In genomic region chr19:12712056-12712455, GRCh38 we compare ENCODE assay signal across 10 cellular contexts. TPM values are rescaled to one million over a fixed set of nuclear protein-coding genes. Genes with fewer than 3 reads are reported as not detected.
DNase-seq lines count a peak whose midpoint lies in the region; ATAC-seq and TF ChIP-seq lines count a peak whose summit lies in the region.
"Not testable (repeated sequence)": the region's sequence is repeated elsewhere in the genome, so short reads cannot be mapped to it uniquely, and the experiment has no call there.
"Had no signal": no experiment of that assay in that cellular context is flagged by ENCODE, and none has a peak within 500 bp of the region (broad histone marks: within the 10 kb centered on the region; RNA-seq: fewer than 3 reads in every experiment).

No MANE protein-coding gene starts in this region.

- H2BK20ac ChIP-seq in H9 (ENCODE audit: low read depth, low read length, poor library complexity, severe bottlenecking), result not testable (repeated sequence)

- H3K27ac Mint-ChIP-seq in H9; WTC11; brain; osteocyte (ENCODE audit: unreplicated experiment); type B pancreatic cell: not testable (repeated sequence)

- not testable (repeated sequence) for H2BK120ac ChIP-seq in H9 (ENCODE audit: low read depth, low read length, poor library complexity, severe bottlenecking)

- H3K4ac ChIP-seq in H9 (ENCODE audit: low read depth, low read length), result not testable (repeated sequence)

- DNase-seq in H9; cardiac muscle cell (ENCODE audit: low read depth in 1 of 2, low spot score in 1 of 2); osteocyte (ENCODE audit: extremely low spot score, unreplicated experiment); type B pancreatic cell (ENCODE audit: extremely low spot score, unreplicated experiment): not testable (repeated sequence)
- DNase-seq in WTC11 (ENCODE audit: low spot score), result peak; percentile 62

- H3K79me1 ChIP-seq in H9 (ENCODE audit: insufficient read depth, low read depth, low read length, poor library complexity, severe bottlenecking), result not testable (repeated sequence)

- H2AK5ac ChIP-seq in H9 (ENCODE audit: insufficient read length, low read length), result not testable (repeated sequence)

- not testable (repeated sequence) for H3K9me3 ChIP-seq in H9 (ENCODE audit: control insufficient read depth, low read depth, low read length); cardiac muscle cell (ENCODE audit: low read depth)

- not testable (repeated sequence) for H3K4me1 ChIP-seq in H9 (ENCODE audit: insufficient read depth, low read length); cardiac muscle cell (ENCODE audit: low read depth)

- H3K79me2 ChIP-seq in H9 (ENCODE audit: insufficient read depth, low read length), result not testable (repeated sequence)

- H2BK5ac ChIP-seq in H9 (ENCODE audit: insufficient read length, low read length), result not testable (repeated sequence)

- H3K14ac ChIP-seq in H9 (ENCODE audit: insufficient read depth, low read length), result not testable (repeated sequence)

- H2BK15ac ChIP-seq in H9 (ENCODE audit: low read depth, low read length), result not testable (repeated sequence)

- H3K4me3 Mint-ChIP-seq in H9; WTC11; brain; osteocyte (ENCODE audit: unreplicated experiment); type B pancreatic cell: not testable (repeated sequence)

- not testable (repeated sequence) for H4K91ac ChIP-seq in H9 (ENCODE audit: insufficient read length, low read depth, low read length)

- peaks cover 53 to 86% (median 85%) of the 10 kb centered on the region in 3 experiments; a peak in 6 of 7 replicates for H3K36me3 Mint-ChIP-seq in H9 (ENCODE audit: insufficient read depth in 1 of 3, low read depth in 3 of 3)
- H3K36me3 Mint-ChIP-seq in WTC11, result peaks cover 60% of the 10 kb centered on the region
- peaks cover 74% of the 10 kb centered on the region for H3K36me3 Mint-ChIP-seq in brain
- H3K36me3 Mint-ChIP-seq in osteocyte (ENCODE audit: unreplicated experiment), result peaks cover 20% of the 10 kb centered on the region
- H3K36me3 Mint-ChIP-seq in type B pancreatic cell, result peaks cover 18% of the 10 kb centered on the region

- not testable (repeated sequence) for H3K56ac ChIP-seq in H9 (ENCODE audit: insufficient read length, low read depth, low read length)

- not testable (repeated sequence) for H2AFZ ChIP-seq in H9 (ENCODE audit: low read length)

- CTCF ChIA-PET in WTC11 (lab: Charles Lee), result not testable (repeated sequence)

- not testable (repeated sequence) for H3T11ph ChIP-seq in H9 (ENCODE audit: low read length)

- not testable (repeated sequence) for H3K23me2 ChIP-seq in H9 (ENCODE audit: insufficient read length, low read depth, low read length, poor library complexity, severe bottlenecking)

- not testable (repeated sequence) for H3K27me3 Mint-ChIP-seq in H9 (ENCODE audit: low read depth); WTC11 (ENCODE audit: low read depth); brain; osteocyte (ENCODE audit: unreplicated experiment); type B pancreatic cell

- not testable (repeated sequence) for H4K5ac ChIP-seq in H9 (ENCODE audit: insufficient read length, low read depth, low read length)

- WGBS in H9 (ENCODE audit: extremely low coverage, insufficient read length, low lambda C conversion rate), result no CpG with 5 or more reads among the region's 14 CpGs

- H3K23ac ChIP-seq in H9 (ENCODE audit: insufficient read length, low read depth, low read length), result not testable (repeated sequence)

- not testable (repeated sequence) for H3K4me2 ChIP-seq in H9 (ENCODE audit: insufficient read depth, insufficient read length, low read length)

- H4K20me1 ChIP-seq in H9 (ENCODE audit: control insufficient read depth, insufficient read depth, insufficient read length), result not testable (repeated sequence)

- H3K9me3 Mint-ChIP-seq in H9; WTC11; brain; osteocyte (ENCODE audit: unreplicated experiment); type B pancreatic cell: not testable (repeated sequence)

- not testable (repeated sequence) for H3K27me3 ChIP-seq in H9 (ENCODE audit: insufficient read depth, low read length); cardiac muscle cell

- not testable (repeated sequence) for H2BK12ac ChIP-seq in H9 (ENCODE audit: insufficient read length, low read depth, low read length)

- peaks cover 47% of the 10 kb centered on the region for H3K36me3 ChIP-seq in cardiac muscle cell

- H3K9ac ChIP-seq in H9 (ENCODE audit: extremely low read depth, insufficient read length, low read length), result not testable (repeated sequence)

- not testable (repeated sequence) for H3K18ac ChIP-seq in H9 (ENCODE audit: insufficient read length, low read depth, low read length)

- H3K4me3 ChIP-seq in cardiac muscle cell, result not testable (repeated sequence)

- peak; percentile 56 for TF ChIP-seq CTCF in H9 (conservative IDR thresholded peaks at IDR 0.05)
- TF ChIP-seq CTCF in WTC11 (IDR thresholded peaks at IDR 0.05), result 0 out of 2 replicates have a peak, but pooled peaks have one; percentile 36
- TF ChIP-seq CTCF in brain (conservative IDR thresholded peaks at IDR 0.05), result peak; percentile 50 to 62
- peak; percentile 14 for TF ChIP-seq CTCF in cardiac muscle cell (IDR thresholded peaks at IDR 0.05; ENCODE audit: low read depth, low read length)
- peak; percentile 53 for TF ChIP-seq CTCF in osteocyte (IDR thresholded peaks at IDR 0.05)
- peak; percentile 65 for TF ChIP-seq CTCF in type B pancreatic cell (conservative IDR thresholded peaks at IDR 0.05)

- H3K4me1 Mint-ChIP-seq in H9; WTC11; brain; osteocyte (ENCODE audit: unreplicated experiment); type B pancreatic cell (ENCODE audit: unreplicated experiment): not testable (repeated sequence)

- not testable (repeated sequence) for ATAC-seq in WTC11

- H4K8ac ChIP-seq in H9 (replicated peaks; ENCODE audit: insufficient read length, low read depth, low read length), result not testable (repeated sequence)

- POLR2A ChIA-PET in WTC11 (lab: Charles Lee), result interaction anchor here (0.7 kb wide), 1 partner anchor 25 kb away, joined by 4 read pairs; the partner anchor contains the start of gene GET3

- not testable (repeated sequence) for H3K27ac ChIP-seq in H9 (ENCODE audit: insufficient read length, low read depth, low read length); cardiac muscle cell

RNA-seq across cellular contexts. Expression of gene TNPO2, which starts 11.7 kb away (rescaled TPM):
- total RNA-seq in H9 (2021) (149 and 159 TPM in 2 replicates), WTC11 (2021) (90.9 to 105 TPM (median 94.4 TPM) in 3 replicates), cardiac muscle cell (43.4 and 68.6 TPM in 2 replicates), osteocyte (79.0 and 93.3 TPM in 2 replicates), type B pancreatic cell (ENCODE audit: low replicate concordance) (78.6 and 99.7 TPM in 2 replicates)
- polyA plus RNA-seq in brain (ENCODE audit: insufficient read depth, low read depth, low replicate concordance) (119 TPM), cardiac muscle cell (20.1 and 20.5 TPM in 2 replicates)

RNA-seq across cellular contexts. Expression of gene FBXW9, which starts 15.6 kb away (rescaled TPM):
- total RNA-seq in H9 (2021) (10.8 and 11.7 TPM in 2 replicates), WTC11 (2021) (13.7 to 16.0 TPM (median 15.2 TPM) in 3 replicates), cardiac muscle cell (17.2 and 32.7 TPM in 2 replicates), osteocyte (10.9 and 11.4 TPM in 2 replicates), type B pancreatic cell (ENCODE audit: low replicate concordance) (15.4 and 17.0 TPM in 2 replicates)
- polyA plus RNA-seq in brain (ENCODE audit: insufficient read depth, low read depth, low replicate concordance) (10.7 TPM), cardiac muscle cell (25.6 and 29.6 TPM in 2 replicates)

RNA-seq across cellular contexts. Expression of gene TRIR, which starts 22.4 kb away (rescaled TPM):
- 154 and 161 TPM in 2 replicates for total RNA-seq in H9 (2021)
- total RNA-seq in WTC11 (2021), result 165 to 172 TPM (median 167 TPM) in 3 replicates
- 303 TPM for polyA plus RNA-seq in brain (ENCODE audit: insufficient read depth, low read depth, low replicate concordance)
- total RNA-seq in cardiac muscle cell, result 307 and 371 TPM in 2 replicates
- polyA plus RNA-seq in cardiac muscle cell, result 175 and 218 TPM in 2 replicates
- 151 and 160 TPM in 2 replicates for total RNA-seq in osteocyte
- 164 and 173 TPM in 2 replicates for total RNA-seq in type B pancreatic cell (ENCODE audit: low replicate concordance)

RNA-seq across cellular contexts. Expression of gene GNG14, which starts 24.3 kb away (rescaled TPM):
- not detected in 2 replicates for total RNA-seq in H9 (2021)
- total RNA-seq in WTC11 (2021), result not detected in 3 replicates
- polyA plus RNA-seq in brain (ENCODE audit: insufficient read depth, low read depth, low replicate concordance), result not detected
- 1.1 TPM in 1 of 2 replicates, not detected in the other for total RNA-seq in cardiac muscle cell
- 1.1 TPM in 1 of 2 replicates, not detected in the other for polyA plus RNA-seq in cardiac muscle cell
- not detected in 2 replicates for total RNA-seq in osteocyte
- 0.85 TPM in 1 of 2 replicates, not detected in the other for total RNA-seq in type B pancreatic cell (ENCODE audit: low replicate concordance)
- total RNA-seq: cerebellum, left cardiac atrium, right cardiac atrium, uterus had no signal
- polyA plus RNA-seq: right cardiac atrium had no signal

RNA-seq across cellular contexts. Expression of gene GET3, which starts 25.2 kb away (rescaled TPM):
- total RNA-seq in H9 (2021), result 81.3 and 81.6 TPM in 2 replicates
- total RNA-seq in WTC11 (2021), result 104 to 110 TPM (median 104 TPM) in 3 replicates
- polyA plus RNA-seq in brain (ENCODE audit: insufficient read depth, low read depth, low replicate concordance), result 138 TPM
- total RNA-seq in cardiac muscle cell, result 44.8 and 73.6 TPM in 2 replicates
- 88.3 and 103 TPM in 2 replicates for polyA plus RNA-seq in cardiac muscle cell
- total RNA-seq in osteocyte, result 72.1 and 77.0 TPM in 2 replicates
- 59.6 and 74.5 TPM in 2 replicates for total RNA-seq in type B pancreatic cell (ENCODE audit: low replicate concordance)

Comparison
In these comparisons a context has a peak if more than half of its experiments do, and no peak if none do; other contexts are left out.
1. CTCF ChIP-seq: peak in every context shown above with its lines; median percentile 65 in type B pancreatic cell; 56 in H9; 56 in brain; 53 in osteocyte; 36 in WTC11; 14 in cardiac muscle cell.